Comparison of ENCODE assay signal across 8 cellular contexts in genomic region chr12:31728917-31729640, GRCh38. TPM values are rescaled to one million over a fixed set of nuclear protein-coding genes. Genes with fewer than 3 reads are reported as not detected.
DNase-seq lines count a peak whose midpoint lies in the region; ATAC-seq and TF ChIP-seq lines count a peak whose summit lies in the region.

Gene AMN1 (minus strand): TSS chr12:31729021. CDS start chr12:31729008, 13 bp downstream.

- no peaks in the 10 kb centered on the region for H3K27me3 Mint-ChIP-seq in activated CD4-positive, alpha-beta memory T cell treated with anti-CD3 and anti-CD28 coated beads, Interleukin-2, amount 10 ng/mL, durations not matched to agents 7 days and 5 days

- WGBS in right lobe of liver (ENCODE audit: insufficient coverage, low coverage, low lambda C conversion rate, missing lambda C conversion rate), result 1% methylated on average over 23 of the region's 59 CpGs

- peaks cover 10% of the 10 kb centered on the region for H3K9me3 Mint-ChIP-seq in activated CD4-positive, alpha-beta memory T cell treated with anti-CD3 and anti-CD28 coated beads, Interleukin-2, amount 10 ng/mL, durations not matched to agents 7 days and 5 days

- H3K4me1 ChIP-seq in duodenal mucosa (ENCODE audit: control insufficient read depth in 1 of 2, insufficient read depth in 2 of 2, low read length in 2 of 2), result peaks cover 17 to 24% of the 10 kb centered on the region in 2 donors
- H3K4me1 ChIP-seq in right lobe of liver, result peaks cover 0 to 24% (median 9%) of the 10 kb centered on the region in 4 donors

- POLR2A ChIA-PET in activated CD4-positive, alpha-beta memory T cell treated with anti-CD3 and anti-CD28 coated beads, Interleukin-2, amount 10 ng/mL, durations not matched to agents 7 days and 5 days (lab: Charles Lee), result interaction anchor here (0.7 to 3.1 kb wide), 31 partner anchors 9 to 406 kb away, joined by 3 to 32 read pairs (median 4); partner anchors contain the start of genes ETFBKMT, RESF1 and SINHCAF

- peak; percentile 100 for DNase-seq in CD1c-positive myeloid dendritic cell (ENCODE audit: extremely low spot score)
- DNase-seq in NCI-H82 (lab: John Stamatoyannopoulos, UW), result peak; percentile 100
- peak; percentile 100 for DNase-seq in activated CD4-positive, alpha-beta memory T cell treated with anti-CD3 and anti-CD28 coated beads, Interleukin-2, amount 10 ng/mL, durations not matched to agents 7 days and 5 days
- peak; percentile 99 to 100 (median 100) for DNase-seq in right lobe of liver
- DNase-seq in stimulated activated CD4-positive, alpha-beta T cell treated with anti-CD3 and anti-CD28 coated beads, Interleukin-4, amount 100 ng/mL, for 24 hours, result peak; percentile 98

- peak within 1 kb of the TSS; percentile 87 to 98 for H3K4me3 ChIP-seq in duodenal mucosa (ENCODE audit: low read depth in 1 of 2, low read length in 2 of 2)
- peak within 1 kb of the TSS; percentile 45 to 71 (median 61) for H3K4me3 ChIP-seq in right lobe of liver

- no peaks in the 10 kb centered on the region for H3K27me3 ChIP-seq in duodenal mucosa (ENCODE audit: control insufficient read depth in 1 of 2, insufficient read depth in 2 of 2, low read length in 2 of 2)
- H3K27me3 ChIP-seq in right lobe of liver, result no peaks in the 10 kb centered on the region

- H3K27ac Mint-ChIP-seq in activated CD4-positive, alpha-beta memory T cell treated with anti-CD3 and anti-CD28 coated beads, Interleukin-2, amount 10 ng/mL, durations not matched to agents 7 days and 5 days, result peak within 1 kb of the TSS; percentile 99

- peak within 1 kb of the TSS; percentile 97 for H3K27ac ChIP-seq in duodenal mucosa (ENCODE audit: low read depth, low read length)
- peak within 1 kb of the TSS; percentile 94 to 96 (median 96) for H3K27ac ChIP-seq in right lobe of liver

- no peaks in the 10 kb centered on the region for H3K36me3 ChIP-seq in duodenal mucosa (ENCODE audit: control insufficient read depth in 1 of 2, insufficient read depth in 2 of 2, low read length in 2 of 2)
- no peaks in the 10 kb centered on the region for H3K36me3 ChIP-seq in right lobe of liver

- peak in 1 of 4 donors; percentile 24 for TF ChIP-seq CTCF in right lobe of liver (IDR thresholded peaks at IDR 0.05)

- H3K9me3 ChIP-seq in duodenal mucosa (ENCODE audit: control insufficient read depth in 1 of 2, low read length in 2 of 2) (no peaks in the 10 kb centered on the region), right lobe of liver (no peaks in the 10 kb centered on the region)

- CTCF ChIA-PET in activated CD4-positive, alpha-beta memory T cell treated with anti-CD3 and anti-CD28 coated beads, Interleukin-2, amount 10 ng/mL, durations not matched to agents 7 days and 5 days (lab: Charles Lee), result interaction anchor here (0.8 to 1.6 kb wide), 5 partner anchors 32 to 256 kb away, joined by 3 to 8 read pairs (median 3); no protein-coding TSS in a partner anchor

- peak within 1 kb of the TSS; percentile 95 for H3K4me3 Mint-ChIP-seq in activated CD4-positive, alpha-beta memory T cell treated with anti-CD3 and anti-CD28 coated beads, Interleukin-2, amount 10 ng/mL, durations not matched to agents 7 days and 5 days

- H3K9ac ChIP-seq in duodenal mucosa (ENCODE audit: low read depth in 1 of 2, low read length in 2 of 2), result peak within 1 kb of the TSS; percentile 95 to 98

- ATAC-seq in GM19397 (IDR thresholded peaks at IDR 0.05; ENCODE audit: unreplicated experiment) (peak; percentile 96), HG03565 (IDR thresholded peaks at IDR 0.05; ENCODE audit: unreplicated experiment) (peak; percentile 90), right lobe of liver (peak; percentile 91 to 97 (median 94))

- intact Hi-C loops in right lobe of liver (cut with DNase I), result no loop called here

- peak; percentile 93 for TF ChIP-seq POLR2A in right lobe of liver (IDR thresholded peaks at IDR 0.05)

- peaks cover 51% of the 10 kb centered on the region for H3K4me1 Mint-ChIP-seq in activated CD4-positive, alpha-beta memory T cell treated with anti-CD3 and anti-CD28 coated beads, Interleukin-2, amount 10 ng/mL, durations not matched to agents 7 days and 5 days

- H3K36me3 Mint-ChIP-seq in activated CD4-positive, alpha-beta memory T cell treated with anti-CD3 and anti-CD28 coated beads, Interleukin-2, amount 10 ng/mL, durations not matched to agents 7 days and 5 days (ENCODE audit: low read depth), result peaks cover 40% of the 10 kb centered on the region

RNA-seq across cellular contexts. Expression of gene AMN1, which starts in this region (rescaled TPM):
- total RNA-seq in activated CD4-positive, alpha-beta memory T cell treated with anti-CD3 and anti-CD28 coated beads, Interleukin-2, amount 10 ng/mL, durations not matched to agents 7 days and 5 days, result 1 to 10 TPM; 3.2 to 4.0 TPM
- 1 to 10 TPM; 1.2 to 7.3 (median 2.8) TPM for total RNA-seq in right lobe of liver

Comparison
In these comparisons a context has a peak if more than half of its experiments do, and no peak if none do; other contexts are left out.
1. Peak in every context shown above with its lines: DNase-seq, ATAC-seq, H3K4me3 ChIP-seq and H3K27ac ChIP-seq.